In the genomic region with DNA sequence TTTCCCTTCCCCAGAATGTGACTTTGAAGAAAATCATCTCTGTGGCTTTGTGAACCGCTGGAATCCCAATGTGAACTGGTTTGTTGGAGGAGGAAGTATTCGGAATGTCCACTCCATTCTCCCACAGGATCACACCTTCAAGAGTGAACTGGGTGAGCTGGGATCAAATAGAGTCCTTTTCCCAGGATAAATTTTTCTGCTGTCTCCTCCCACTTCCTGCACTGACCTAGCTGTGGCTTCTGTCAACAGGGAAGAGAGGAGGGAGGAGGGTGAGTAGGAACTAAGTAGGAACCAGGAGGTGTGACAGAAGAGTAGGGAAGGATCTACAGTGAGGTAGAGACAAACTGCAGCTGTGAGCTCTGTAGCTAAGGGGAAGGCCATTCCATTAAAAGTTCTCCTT, we compare ENCODE assay signal across 14 cellular contexts.
A peak's percentile ranks its signal among the peaks of the same experiment; 100 is the strongest.
DNase-seq lines count a peak whose midpoint lies in the region; ATAC-seq, FAIRE-seq and TF ChIP-seq lines count a peak whose summit lies in the region.
"Had no signal": no experiment of that assay in that cellular context is flagged by ENCODE, and none has a peak within 500 bp of the region (broad histone marks: within the 10 kb centered on the region; RNA-seq: fewer than 3 reads in every experiment).

No MANE protein-coding gene starts in this region.

- TF ChIP-seq CTCF in C4-2B (conservative IDR thresholded peaks at IDR 0.05), result no peak

- H3K27ac ChIP-seq in C4-2B, result peak overlapping the region; percentile 6; the same call in 1 of the 2 replicates
- H3K27ac ChIP-seq: right atrium auricular region had no signal

- DNase-seq in RCC 7860 (ENCODE audit: low spot score) (peak; percentile 88), kidney glomerular epithelial cell (lab: John Stamatoyannopoulos, UW) (peak; percentile 88), NCI-H1930 (lab: John Stamatoyannopoulos, UW) (no peak), HTR-8/SVneo (ENCODE audit: insufficient read length, low spot score) (no peak), inferior parietal cortex (ENCODE audit: extremely low spot score) (no peak)
- DNase-seq: activated B cell treated with CpG ODN at 0.5 μM for 24 hours; CD8-positive, alpha-beta T cell; SHP77 treated with DMSO at 0.1 percent for 48 hours had no signal

- FAIRE-seq in RCC 7860 (lab: Jason Lieb, UNC) (peak; percentile 77), HTR-8/SVneo (lab: Jason Lieb, UNC) (no peak)

- ATAC-seq in GM21390 (IDR thresholded peaks at IDR 0.05; ENCODE audit: unreplicated experiment) (peak; percentile 12), GM18498 (IDR thresholded peaks at IDR 0.05; ENCODE audit: unreplicated experiment) (no peak)
- ATAC-seq: activated CD8-positive, alpha-beta T cell treated with anti-CD3 and anti-CD28 coated beads for 36 hours; CD8-positive, alpha-beta T cell; stimulated activated naive CD8-positive, alpha-beta T cell treated with anti-CD3 and anti-CD28 coated beads, Interleukin-15, Interleukin-2, amounts not matched to agents 100 U/mL and 50 U/mL, for 24 hours had no signal

Comparison
In these comparisons a context has a peak if more than half of its experiments do, and no peak if none do; other contexts are left out.
1. DNase-seq: peak in RCC 7860 (single experiment) and kidney glomerular epithelial cell (single experiment); none in NCI-H1930 (0 of 2), HTR-8/SVneo (single experiment) and inferior parietal cortex (single experiment).